Comparison of ENCODE assay signal across 1 cellular context in genomic region chr2:238320246-238320647, GRCh38.
TF ChIP-seq lines count a peak whose summit lies in the region.

Gene TRAF3IP1 (plus strand): TSS chr2:238320518. CDS start chr2:238320663, 145 bp downstream.

TF ChIP-seq in HEK293, 187 proteins besides CTCF, POLR2A, EP300 and RAD21 (continued from another document and continues in another):
- no peak for TF ChIP-seq ZNF148 (tag by site-specific recombination; IDR thresholded peaks at IDR 0.05; ENCODE audit: borderline replicate concordance)
- peak; percentile 44; the same call in 1 of the 2 replicates for TF ChIP-seq KLF10 (tag by site-specific recombination; IDR thresholded peaks at IDR 0.05)
- TF ChIP-seq MEIS1 (CRISPR knock-in tag; IDR thresholded peaks at IDR 0.05; ENCODE audit: borderline replicate concordance) = no peak
- TF ChIP-seq ZNF394 (tag by site-specific recombination; IDR thresholded peaks at IDR 0.05; ENCODE audit: borderline replicate concordance) = no peak
- TF ChIP-seq, protein P1, sequence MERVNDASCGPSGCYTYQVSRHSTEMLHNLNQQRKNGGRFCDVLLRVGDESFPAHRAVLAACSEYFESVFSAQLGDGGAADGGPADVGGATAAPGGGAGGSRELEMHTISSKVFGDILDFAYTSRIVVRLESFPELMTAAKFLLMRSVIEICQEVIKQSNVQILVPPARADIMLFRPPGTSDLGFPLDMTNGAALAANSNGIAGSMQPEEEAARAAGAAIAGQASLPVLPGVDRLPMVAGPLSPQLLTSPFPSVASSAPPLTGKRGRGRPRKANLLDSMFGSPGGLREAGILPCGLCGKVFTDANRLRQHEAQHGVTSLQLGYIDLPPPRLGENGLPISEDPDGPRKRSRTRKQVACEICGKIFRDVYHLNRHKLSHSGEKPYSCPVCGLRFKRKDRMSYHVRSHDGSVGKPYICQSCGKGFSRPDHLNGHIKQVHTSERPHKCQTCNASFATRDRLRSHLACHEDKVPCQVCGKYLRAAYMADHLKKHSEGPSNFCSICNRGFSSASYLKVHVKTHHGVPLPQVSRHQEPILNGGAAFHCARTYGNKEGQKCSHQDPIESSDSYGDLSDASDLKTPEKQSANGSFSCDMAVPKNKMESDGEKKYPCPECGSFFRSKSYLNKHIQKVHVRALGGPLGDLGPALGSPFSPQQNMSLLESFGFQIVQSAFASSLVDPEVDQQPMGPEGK (tag by site-specific recombination; IDR thresholded peaks at IDR 0.05) = peak; percentile 68
- no peak for TF ChIP-seq FEZF1 (tag by site-specific recombination; IDR thresholded peaks at IDR 0.05)
- no peak for TF ChIP-seq ZFP69B (tag by site-specific recombination; IDR thresholded peaks at IDR 0.05)
- no peak for TF ChIP-seq ZNF174 (tag by site-specific recombination; IDR thresholded peaks at IDR 0.05)
- TF ChIP-seq OSR2 (tag by site-specific recombination; IDR thresholded peaks at IDR 0.05) = no peak
- peak; percentile 81; the same call in 1 of the 2 replicates for TF ChIP-seq MZF1 (tag by site-specific recombination; IDR thresholded peaks at IDR 0.05; ENCODE audit: borderline replicate concordance)
- TF ChIP-seq ZNF791 (tag by site-specific recombination; IDR thresholded peaks at IDR 0.05) = no peak
- no peak for TF ChIP-seq ZNF404 (tag by site-specific recombination; IDR thresholded peaks at IDR 0.05)
- TF ChIP-seq, protein P2, sequence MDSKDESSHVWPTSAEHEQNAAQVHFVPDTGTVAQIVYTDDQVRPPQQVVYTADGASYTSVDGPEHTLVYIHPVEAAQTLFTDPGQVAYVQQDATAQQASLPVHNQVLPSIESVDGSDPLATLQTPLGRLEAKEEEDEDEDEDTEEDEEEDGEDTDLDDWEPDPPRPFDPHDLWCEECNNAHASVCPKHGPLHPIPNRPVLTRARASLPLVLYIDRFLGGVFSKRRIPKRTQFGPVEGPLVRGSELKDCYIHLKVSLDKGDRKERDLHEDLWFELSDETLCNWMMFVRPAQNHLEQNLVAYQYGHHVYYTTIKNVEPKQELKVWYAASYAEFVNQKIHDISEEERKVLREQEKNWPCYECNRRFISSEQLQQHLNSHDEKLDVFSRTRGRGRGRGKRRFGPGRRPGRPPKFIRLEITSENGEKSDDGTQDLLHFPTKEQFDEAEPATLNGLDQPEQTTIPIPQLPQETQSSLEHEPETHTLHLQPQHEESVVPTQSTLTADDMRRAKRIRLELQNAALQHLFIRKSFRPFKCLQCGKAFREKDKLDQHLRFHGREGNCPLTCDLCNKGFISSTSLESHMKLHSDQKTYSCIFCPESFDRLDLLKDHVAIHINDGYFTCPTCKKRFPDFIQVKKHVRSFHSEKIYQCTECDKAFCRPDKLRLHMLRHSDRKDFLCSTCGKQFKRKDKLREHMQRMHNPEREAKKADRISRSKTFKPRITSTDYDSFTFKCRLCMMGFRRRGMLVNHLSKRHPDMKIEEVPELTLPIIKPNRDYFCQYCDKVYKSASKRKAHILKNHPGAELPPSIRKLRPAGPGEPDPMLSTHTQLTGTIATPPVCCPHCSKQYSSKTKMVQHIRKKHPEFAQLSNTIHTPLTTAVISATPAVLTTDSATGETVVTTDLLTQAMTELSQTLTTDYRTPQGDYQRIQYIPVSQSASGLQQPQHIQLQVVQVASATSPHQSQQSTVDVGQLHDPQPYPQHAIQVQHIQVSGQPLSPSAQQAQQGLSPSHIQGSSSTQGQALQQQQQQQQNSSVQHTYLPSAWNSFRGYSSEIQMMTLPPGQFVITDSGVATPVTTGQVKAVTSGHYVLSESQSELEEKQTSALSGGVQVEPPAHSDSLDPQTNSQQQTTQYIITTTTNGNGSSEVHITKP (tag by site-specific recombination; IDR thresholded peaks at IDR 0.05) = no peak
- TF ChIP-seq, protein P3, sequence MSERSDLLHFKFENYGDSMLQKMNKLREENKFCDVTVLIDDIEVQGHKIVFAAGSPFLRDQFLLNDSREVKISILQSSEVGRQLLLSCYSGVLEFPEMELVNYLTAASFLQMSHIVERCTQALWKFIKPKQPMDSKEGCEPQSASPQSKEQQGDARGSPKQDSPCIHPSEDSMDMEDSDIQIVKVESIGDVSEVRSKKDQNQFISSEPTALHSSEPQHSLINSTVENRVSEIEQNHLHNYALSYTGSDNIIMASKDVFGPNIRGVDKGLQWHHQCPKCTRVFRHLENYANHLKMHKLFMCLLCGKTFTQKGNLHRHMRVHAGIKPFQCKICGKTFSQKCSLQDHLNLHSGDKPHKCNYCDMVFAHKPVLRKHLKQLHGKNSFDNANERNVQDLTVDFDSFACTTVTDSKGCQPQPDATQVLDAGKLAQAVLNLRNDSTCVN (tag by site-specific recombination; optimal IDR thresholded peaks at IDR 0.05) = peak; percentile 82
- TF ChIP-seq ZIC2 (tag by site-specific recombination; IDR thresholded peaks at IDR 0.05) = no peak
- no peak for TF ChIP-seq ZNF701 (tag by site-specific recombination; IDR thresholded peaks at IDR 0.05)
- TF ChIP-seq GLIS2 (tag by site-specific recombination; IDR thresholded peaks at IDR 0.05) = peak; percentile 82
- no peak for TF ChIP-seq ZNF292 (tag by site-specific recombination; IDR thresholded peaks at IDR 0.05; ENCODE audit: borderline replicate concordance, low read depth)
- TF ChIP-seq ZNF114 (tag by site-specific recombination; IDR thresholded peaks at IDR 0.05) = no peak
- no peak for TF ChIP-seq ZNF549 (tag by site-specific recombination; IDR thresholded peaks at IDR 0.05)
- no peak for TF ChIP-seq BCL11A (tag by site-specific recombination; IDR thresholded peaks at IDR 0.05; ENCODE audit: low read depth)
- no peak for TF ChIP-seq HOXC10 (CRISPR knock-in tag; IDR thresholded peaks at IDR 0.05)
- no peak for TF ChIP-seq ZNF140 (tag by site-specific recombination; IDR thresholded peaks at IDR 0.05)
- TF ChIP-seq ZNF341 (tag by site-specific recombination; IDR thresholded peaks at IDR 0.05; ENCODE audit: low read depth) = peak; percentile 52
- TF ChIP-seq YY1 (tag by site-specific recombination; IDR thresholded peaks at IDR 0.05) = no peak
- peak; percentile 72 for TF ChIP-seq KLF9 (tag by site-specific recombination; IDR thresholded peaks at IDR 0.05; ENCODE audit: low read depth)
- peak; percentile 53 for TF ChIP-seq ZFHX2 (tag by site-specific recombination; conservative IDR thresholded peaks at IDR 0.05)
- no peak for TF ChIP-seq ZEB2 (tag by site-specific recombination; IDR thresholded peaks at IDR 0.05)
- no peak for TF ChIP-seq ZNF792 (tag by site-specific recombination; IDR thresholded peaks at IDR 0.05)
- no peak for TF ChIP-seq ZNF48 (tag by site-specific recombination; IDR thresholded peaks at IDR 0.05)
- peak; percentile 46; the same call in 1 of the 2 replicates for TF ChIP-seq GLIS1 (tag by site-specific recombination; IDR thresholded peaks at IDR 0.05)
- no peak for TF ChIP-seq ZNF366 (tag by site-specific recombination; conservative IDR thresholded peaks at IDR 0.05)
- TF ChIP-seq SP2 (tag by site-specific recombination; IDR thresholded peaks at IDR 0.05) = peak; percentile 78
- TF ChIP-seq ZNF488 (tag by site-specific recombination; IDR thresholded peaks at IDR 0.05) = no peak
- no peak for TF ChIP-seq ZNF2 (tag by site-specific recombination; IDR thresholded peaks at IDR 0.05)
- TF ChIP-seq, protein P4, sequence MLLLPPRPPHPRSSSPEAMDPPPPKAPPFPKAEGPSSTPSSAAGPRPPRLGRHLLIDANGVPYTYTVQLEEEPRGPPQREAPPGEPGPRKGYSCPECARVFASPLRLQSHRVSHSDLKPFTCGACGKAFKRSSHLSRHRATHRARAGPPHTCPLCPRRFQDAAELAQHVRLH (tag by site-specific recombination; IDR thresholded peaks at IDR 0.05) = no peak
- TF ChIP-seq ZSCAN16 (tag by site-specific recombination; IDR thresholded peaks at IDR 0.05) = no peak
- TF ChIP-seq ZNF155 (tag by site-specific recombination; IDR thresholded peaks at IDR 0.05) = no peak
- TF ChIP-seq ZNF548 (tag by site-specific recombination; IDR thresholded peaks at IDR 0.05) = no peak
- TF ChIP-seq, protein P5, sequence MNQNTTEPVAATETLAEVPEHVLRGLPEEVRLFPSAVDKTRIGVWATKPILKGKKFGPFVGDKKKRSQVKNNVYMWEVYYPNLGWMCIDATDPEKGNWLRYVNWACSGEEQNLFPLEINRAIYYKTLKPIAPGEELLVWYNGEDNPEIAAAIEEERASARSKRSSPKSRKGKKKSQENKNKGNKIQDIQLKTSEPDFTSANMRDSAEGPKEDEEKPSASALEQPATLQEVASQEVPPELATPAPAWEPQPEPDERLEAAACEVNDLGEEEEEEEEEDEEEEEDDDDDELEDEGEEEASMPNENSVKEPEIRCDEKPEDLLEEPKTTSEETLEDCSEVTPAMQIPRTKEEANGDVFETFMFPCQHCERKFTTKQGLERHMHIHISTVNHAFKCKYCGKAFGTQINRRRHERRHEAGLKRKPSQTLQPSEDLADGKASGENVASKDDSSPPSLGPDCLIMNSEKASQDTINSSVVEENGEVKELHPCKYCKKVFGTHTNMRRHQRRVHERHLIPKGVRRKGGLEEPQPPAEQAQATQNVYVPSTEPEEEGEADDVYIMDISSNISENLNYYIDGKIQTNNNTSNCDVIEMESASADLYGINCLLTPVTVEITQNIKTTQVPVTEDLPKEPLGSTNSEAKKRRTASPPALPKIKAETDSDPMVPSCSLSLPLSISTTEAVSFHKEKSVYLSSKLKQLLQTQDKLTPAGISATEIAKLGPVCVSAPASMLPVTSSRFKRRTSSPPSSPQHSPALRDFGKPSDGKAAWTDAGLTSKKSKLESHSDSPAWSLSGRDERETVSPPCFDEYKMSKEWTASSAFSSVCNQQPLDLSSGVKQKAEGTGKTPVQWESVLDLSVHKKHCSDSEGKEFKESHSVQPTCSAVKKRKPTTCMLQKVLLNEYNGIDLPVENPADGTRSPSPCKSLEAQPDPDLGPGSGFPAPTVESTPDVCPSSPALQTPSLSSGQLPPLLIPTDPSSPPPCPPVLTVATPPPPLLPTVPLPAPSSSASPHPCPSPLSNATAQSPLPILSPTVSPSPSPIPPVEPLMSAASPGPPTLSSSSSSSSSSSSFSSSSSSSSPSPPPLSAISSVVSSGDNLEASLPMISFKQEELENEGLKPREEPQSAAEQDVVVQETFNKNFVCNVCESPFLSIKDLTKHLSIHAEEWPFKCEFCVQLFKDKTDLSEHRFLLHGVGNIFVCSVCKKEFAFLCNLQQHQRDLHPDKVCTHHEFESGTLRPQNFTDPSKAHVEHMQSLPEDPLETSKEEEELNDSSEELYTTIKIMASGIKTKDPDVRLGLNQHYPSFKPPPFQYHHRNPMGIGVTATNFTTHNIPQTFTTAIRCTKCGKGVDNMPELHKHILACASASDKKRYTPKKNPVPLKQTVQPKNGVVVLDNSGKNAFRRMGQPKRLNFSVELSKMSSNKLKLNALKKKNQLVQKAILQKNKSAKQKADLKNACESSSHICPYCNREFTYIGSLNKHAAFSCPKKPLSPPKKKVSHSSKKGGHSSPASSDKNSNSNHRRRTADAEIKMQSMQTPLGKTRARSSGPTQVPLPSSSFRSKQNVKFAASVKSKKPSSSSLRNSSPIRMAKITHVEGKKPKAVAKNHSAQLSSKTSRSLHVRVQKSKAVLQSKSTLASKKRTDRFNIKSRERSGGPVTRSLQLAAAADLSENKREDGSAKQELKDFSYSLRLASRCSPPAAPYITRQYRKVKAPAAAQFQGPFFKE (tag by site-specific recombination; IDR thresholded peaks at IDR 0.05; ENCODE audit: borderline replicate concordance) = no peak
- TF ChIP-seq ZNF473 (tag by site-specific recombination; IDR thresholded peaks at IDR 0.05) = no peak
- TF ChIP-seq REST (tag by site-specific recombination; IDR thresholded peaks at IDR 0.05) = no peak
- TF ChIP-seq ZNF600 (tag by site-specific recombination; IDR thresholded peaks at IDR 0.05) = peak; percentile 33; the same call in 1 of the 2 replicates
- TF ChIP-seq ZNF138 (tag by site-specific recombination; IDR thresholded peaks at IDR 0.05; ENCODE audit: borderline replicate concordance) = no peak
- peak; percentile 74 for TF ChIP-seq ZBTB17 (tag by site-specific recombination; IDR thresholded peaks at IDR 0.05)
